Comparison of ENCODE assay signal across 28 cellular contexts in genomic region chr1:218787826-218788225, GRCh38.
"Had no signal": no experiment of that assay in that cellular context is flagged by ENCODE, and none has a peak within 500 bp of the region (broad histone marks: within the 10 kb centered on the region; RNA-seq: fewer than 3 reads in every experiment).

No MANE protein-coding gene starts in this region.

- H3K27me3 ChIP-seq: ascending aorta, body of pancreas, breast epithelium, SJCRH30 had no signal

- H3K4me1 Mint-ChIP-seq: activated CD4-positive, alpha-beta T cell treated with anti-CD3 and anti-CD28 coated beads, Interleukin-2, amount 10 ng/mL, durations not matched to agents 24 days and 14 days; activated naive CD4-positive, alpha-beta T cell treated with anti-CD3 and anti-CD28 coated beads, Interleukin-2, amount 50 U/mL, for 24 hours; activated naive CD8-positive, alpha-beta T cell treated with anti-CD3 and anti-CD28 coated beads, Interleukin-2, amount 10 ng/mL, durations not matched to agents 7 days and 5 days had no signal

- H3K27me3 Mint-ChIP-seq: activated CD4-positive, alpha-beta T cell treated with anti-CD3 and anti-CD28 coated beads, Interleukin-2, amount 10 ng/mL, durations not matched to agents 24 days and 14 days; activated CD8-positive, alpha-beta T cell treated with anti-CD3 and anti-CD28 coated beads for 36 hours; activated naive CD4-positive, alpha-beta T cell treated with anti-CD3 and anti-CD28 coated beads, Interleukin-2, amount 50 U/mL, for 24 hours; activated naive CD8-positive, alpha-beta T cell treated with anti-CD3 and anti-CD28 coated beads, Interleukin-2, amount 10 ng/mL, durations not matched to agents 7 days and 5 days; activated T-cell treated with anti-CD3 and anti-CD28 coated beads, Interleukin-2, amount 50 U/mL, for 24 hours had no signal

- H3K27ac ChIP-seq: ascending aorta, body of pancreas, breast epithelium, SJCRH30, SK-N-MC had no signal

- DNase-seq: activated CD4-positive, alpha-beta T cell treated with anti-CD3 and anti-CD28 coated beads, Interleukin-2, amount 10 ng/mL, durations not matched to agents 24 days and 14 days; activated CD4-positive, alpha-beta T cell treated with anti-CD3 and anti-CD28 coated beads, Interleukin-2, amount 50 U/mL, for 4 hours; activated CD8-positive, alpha-beta T cell treated with anti-CD3 and anti-CD28 coated beads for 36 hours; activated gamma-delta T cell; activated naive CD4-positive, alpha-beta T cell treated with Interleukin-2 at 50 U/mL for 16 hours; activated naive CD8-positive, alpha-beta T cell treated with anti-CD3 and anti-CD28 coated beads, Interleukin-2, amount 10 ng/mL, durations not matched to agents 7 days and 5 days; activated T-cell treated with anti-CD3 and anti-CD28 coated beads, Interleukin-2, amount 50 U/mL, for 24 hours; amygdala; body of pancreas; Kasumi-1; KG1; MM.1S; NCI-H1048; NCI-H1105 treated with DMSO at 0.1 percent for 48 hours; NCI-H146; NCI-H187 treated with DMSO at 0.1 percent for 48 hours; NCI-H2081; NCI-H345; NCI-H524 treated with DMSO at 0.1 percent for 48 hours; NK-92 treated with Interleukin-12 subunit alpha and Interleukin-12 subunit beta, amount 100 ng/mL, for 24 hours; SHP77; SJCRH30; T1000 had no signal

- H3K4me3 Mint-ChIP-seq: activated CD4-positive, alpha-beta T cell treated with anti-CD3 and anti-CD28 coated beads, Interleukin-2, amount 10 ng/mL, durations not matched to agents 24 days and 14 days; activated CD8-positive, alpha-beta T cell treated with anti-CD3 and anti-CD28 coated beads for 36 hours; activated naive CD4-positive, alpha-beta T cell treated with anti-CD3 and anti-CD28 coated beads, Interleukin-2, amount 50 U/mL, for 24 hours; activated naive CD8-positive, alpha-beta T cell treated with anti-CD3 and anti-CD28 coated beads, Interleukin-2, amount 10 ng/mL, durations not matched to agents 7 days and 5 days; activated T-cell treated with anti-CD3 and anti-CD28 coated beads, Interleukin-2, amount 50 U/mL, for 24 hours had no signal

- H3K4me3 ChIP-seq: ascending aorta, body of pancreas, breast epithelium, SJCRH30, SK-N-MC had no signal

- ATAC-seq: activated CD8-positive, alpha-beta T cell treated with anti-CD3 and anti-CD28 coated beads for 36 hours; body of pancreas had no signal

- H3K27ac Mint-ChIP-seq: activated CD4-positive, alpha-beta T cell treated with anti-CD3 and anti-CD28 coated beads, Interleukin-2, amount 10 ng/mL, durations not matched to agents 24 days and 14 days; activated CD8-positive, alpha-beta T cell treated with anti-CD3 and anti-CD28 coated beads for 36 hours; activated naive CD4-positive, alpha-beta T cell treated with anti-CD3 and anti-CD28 coated beads, Interleukin-2, amount 50 U/mL, for 24 hours; activated naive CD8-positive, alpha-beta T cell treated with anti-CD3 and anti-CD28 coated beads, Interleukin-2, amount 10 ng/mL, durations not matched to agents 7 days and 5 days; activated T-cell treated with anti-CD3 and anti-CD28 coated beads, Interleukin-2, amount 50 U/mL, for 24 hours; activated T-helper 2 cell treated with anti-CD3 and anti-CD28 coated beads, Interferon-gamma antibody, Interleukin-2, Interleukin-4, amounts not matched to agents 10 μg/mL and 5 μg/mL and 100 μg/mL, durations not matched to agents 14 hours and 24 hours and 36 hours had no signal

- H3K9me3 Mint-ChIP-seq: activated CD4-positive, alpha-beta T cell treated with anti-CD3 and anti-CD28 coated beads, Interleukin-2, amount 10 ng/mL, durations not matched to agents 24 days and 14 days; activated naive CD4-positive, alpha-beta T cell treated with anti-CD3 and anti-CD28 coated beads, Interleukin-2, amount 50 U/mL, for 24 hours; activated naive CD8-positive, alpha-beta T cell treated with anti-CD3 and anti-CD28 coated beads, Interleukin-2, amount 10 ng/mL, durations not matched to agents 7 days and 5 days; activated T-helper 2 cell treated with anti-CD3 and anti-CD28 coated beads, Interferon-gamma antibody, Interleukin-2, Interleukin-4, amounts not matched to agents 10 μg/mL and 5 μg/mL and 100 μg/mL, durations not matched to agents 14 hours and 24 hours and 36 hours had no signal

- H3K9me3 ChIP-seq: ascending aorta, body of pancreas, breast epithelium, SJCRH30 had no signal

- H3K4me1 ChIP-seq: body of pancreas, breast epithelium, SJCRH30 had no signal

- H3K36me3 Mint-ChIP-seq: activated naive CD4-positive, alpha-beta T cell treated with anti-CD3 and anti-CD28 coated beads, Interleukin-2, amount 50 U/mL, for 24 hours; activated naive CD8-positive, alpha-beta T cell treated with anti-CD3 and anti-CD28 coated beads, Interleukin-2, amount 10 ng/mL, durations not matched to agents 7 days and 5 days had no signal

- H3K36me3 ChIP-seq: ascending aorta, breast epithelium, SJCRH30 had no signal
